ENCODE assay signal across 13 cellular contexts in genomic region chr1:119966681-119967080, GRCh38.
"Had no signal": no experiment of that assay in that cellular context is flagged by ENCODE, and none has a peak within 500 bp of the region (broad histone marks: within the 10 kb centered on the region; RNA-seq: fewer than 3 reads in every experiment).

No MANE protein-coding gene starts in this region.

- H3K4me3 ChIP-seq: esophagus squamous epithelium, hepatocyte, lung, pancreas, tibial nerve had no signal

- DNase-seq: activated CD4-positive, alpha-beta T cell treated with anti-CD3 and anti-CD28 coated beads, Interleukin-2, amount 10 ng/mL, durations not matched to agents 24 days and 14 days; activated CD8-positive, alpha-beta T cell treated with anti-CD3 and anti-CD28 coated beads for 36 hours; activated naive CD4-positive, alpha-beta T cell treated with anti-CD3 and anti-CD28 coated beads for 36 hours; activated T-cell treated with anti-CD3 and anti-CD28 coated beads, Interleukin-2, amount 50 U/mL, for 1 hour; effector memory CD8-positive, alpha-beta T cell; esophagus squamous epithelium; midbrain; pancreas; stimulated activated naive B cell treated with anti-CD40 and anti-IgM and Interleukin-4, amounts not matched to agents 10 μg/mL and 1 μg/mL and 100 μg/mL, for 72 hours had no signal

- H3K9me3 ChIP-seq: esophagus squamous epithelium, pancreas, tibial nerve had no signal

- H3K27me3 Mint-ChIP-seq: activated CD4-positive, alpha-beta T cell treated with anti-CD3 and anti-CD28 coated beads, Interleukin-2, amount 10 ng/mL, durations not matched to agents 24 days and 14 days; activated CD8-positive, alpha-beta T cell treated with anti-CD3 and anti-CD28 coated beads for 36 hours; effector memory CD8-positive, alpha-beta T cell; stimulated activated naive B cell treated with anti-CD40 and anti-IgM and Interleukin-4, amounts not matched to agents 10 μg/mL and 1 μg/mL and 100 μg/mL, for 72 hours had no signal

- H3K9me3 Mint-ChIP-seq: activated CD8-positive, alpha-beta T cell treated with anti-CD3 and anti-CD28 coated beads for 36 hours; activated naive CD4-positive, alpha-beta T cell treated with anti-CD3 and anti-CD28 coated beads for 36 hours; effector memory CD8-positive, alpha-beta T cell; neural crest cell; stimulated activated naive B cell treated with anti-CD40 and anti-IgM and Interleukin-4, amounts not matched to agents 10 μg/mL and 1 μg/mL and 100 μg/mL, for 72 hours had no signal

- ATAC-seq: activated CD8-positive, alpha-beta T cell treated with anti-CD3 and anti-CD28 coated beads for 36 hours; effector memory CD8-positive, alpha-beta T cell; stimulated activated naive B cell treated with anti-CD40 and anti-IgM and Interleukin-4, amounts not matched to agents 10 μg/mL and 1 μg/mL and 100 μg/mL, for 72 hours had no signal

- H3K4me3 Mint-ChIP-seq: activated CD4-positive, alpha-beta T cell treated with anti-CD3 and anti-CD28 coated beads, Interleukin-2, amount 10 ng/mL, durations not matched to agents 24 days and 14 days; activated CD8-positive, alpha-beta T cell treated with anti-CD3 and anti-CD28 coated beads for 36 hours; activated naive CD4-positive, alpha-beta T cell treated with anti-CD3 and anti-CD28 coated beads for 36 hours; effector memory CD8-positive, alpha-beta T cell; neural crest cell; stimulated activated naive B cell treated with anti-CD40 and anti-IgM and Interleukin-4, amounts not matched to agents 10 μg/mL and 1 μg/mL and 100 μg/mL, for 72 hours had no signal

- H3K27ac ChIP-seq: esophagus squamous epithelium, hepatocyte, pancreas had no signal

- H3K4me2 ChIP-seq: hepatocyte had no signal

- H3K27me3 ChIP-seq: esophagus squamous epithelium, hepatocyte, pancreas, tibial nerve had no signal

- H3K27ac Mint-ChIP-seq: activated CD4-positive, alpha-beta T cell treated with anti-CD3 and anti-CD28 coated beads, Interleukin-2, amount 10 ng/mL, durations not matched to agents 24 days and 14 days; activated CD8-positive, alpha-beta T cell treated with anti-CD3 and anti-CD28 coated beads for 36 hours; activated naive CD4-positive, alpha-beta T cell treated with anti-CD3 and anti-CD28 coated beads for 36 hours; effector memory CD8-positive, alpha-beta T cell; stimulated activated naive B cell treated with anti-CD40 and anti-IgM and Interleukin-4, amounts not matched to agents 10 μg/mL and 1 μg/mL and 100 μg/mL, for 72 hours had no signal

- H2AFZ ChIP-seq: hepatocyte had no signal
